Comparison of ENCODE assay signal across 9 cellular contexts in genomic region chr2:96241901-96242611, GRCh38. TPM values are rescaled to one million over a fixed set of nuclear protein-coding genes. Genes with fewer than 3 reads are reported as not detected.
DNase-seq lines count a peak whose midpoint lies in the region; ATAC-seq and TF ChIP-seq lines count a peak whose summit lies in the region.
"Had no signal": no experiment of that assay in that cellular context is flagged by ENCODE, and none has a peak within 500 bp of the region (broad histone marks: within the 10 kb centered on the region; RNA-seq: fewer than 3 reads in every experiment).

No MANE protein-coding gene starts in this region.

- H3K79me1 ChIP-seq in IMR-90 (ENCODE audit: low read depth in 1 of 2, low read length in 2 of 2): peaks cover 0 to 4% of the 10 kb centered on the region in 2 experiments; a peak in 1 of 4 replicates
- H3K79me1 ChIP-seq in neuronal stem cell (ENCODE audit: low read depth, low read length): no peaks in the 10 kb centered on the region

- dilution Hi-C loops in IMR-90 (cut with HindIII; ENCODE audit: low sequenced_read_pairs, unreplicated experiment): no loop called here

- POLR2A ChIA-PET in IMR-90 (lab: Charles Lee; ENCODE audit: unreplicated experiment): interaction anchor here (0.5 kb wide), 1 partner anchor 79 kb away, joined by 3 read pairs; no protein-coding TSS in a partner anchor

- H2BK120ac ChIP-seq in IMR-90 (ENCODE audit: low read depth, low read length) (peak overlapping the region; percentile 32; the same call in 1 of the 2 replicates), neuronal stem cell (ENCODE audit: low read depth, low read length) (no peak overlapping the region)

- H2AK9ac ChIP-seq in IMR-90 (replicated peaks; ENCODE audit: low read depth, low read length, poor library complexity): no peak overlapping the region

- H3K23ac ChIP-seq in IMR-90 (ENCODE audit: low read depth, low read length) (peak overlapping the region; percentile 21; the same call in 1 of the 2 replicates), neuronal stem cell (ENCODE audit: low read depth, low read length, poor library complexity) (no peak overlapping the region)

- H2BK12ac ChIP-seq in neuronal stem cell (ENCODE audit: low read length): no peak overlapping the region

- CTCF ChIA-PET in IMR-90 (lab: Yijun Ruan, JAX): no interaction called here

- H3K4me1 ChIP-seq in IMR-90 (ENCODE audit: control insufficient read depth, insufficient read depth, low read length) (peaks cover 3% of the 10 kb centered on the region; the same call in 1 of the 2 replicates), parathyroid adenoma (no peaks in the 10 kb centered on the region), neuronal stem cell (ENCODE audit: control insufficient read depth in 2 of 2, insufficient read depth in 1 of 2, low read depth in 1 of 2, low read length in 2 of 2) (peaks cover 0 to 3% of the 10 kb centered on the region in 2 donors)

- TF ChIP-seq CTCF in IMR-90 (conservative IDR thresholded peaks at IDR 0.05; ENCODE audit: low read depth, low read length): no peak
- TF ChIP-seq CTCF in parathyroid adenoma (IDR thresholded peaks at IDR 0.05): no peak

- peak overlapping the region; percentile 9; the same call in 1 of the 2 replicates for H3K4me2 ChIP-seq in IMR-90 (ENCODE audit: low read depth, low read length)
- no peak overlapping the region for H3K4me2 ChIP-seq in parathyroid adenoma (ENCODE audit: low read length)
- no peak overlapping the region for H3K4me2 ChIP-seq in neuronal stem cell (ENCODE audit: insufficient read depth, low read length, poor library complexity, severe bottlenecking)
- H3K4me2 ChIP-seq: PC-9 had no signal

- peak overlapping the region; percentile 61; the same call in 1 of the 2 replicates for H3K14ac ChIP-seq in IMR-90 (replicated peaks; ENCODE audit: low read depth, low read length)
- H3K14ac ChIP-seq in neuronal stem cell (ENCODE audit: low read length): no peak overlapping the region

- H3K9me3 ChIP-seq in IMR-90 (ENCODE audit: control insufficient read depth, insufficient read depth, low read length): peaks cover 2% of the 10 kb centered on the region; the same call in 1 of the 2 replicates
- no peaks in the 10 kb centered on the region for H3K9me3 ChIP-seq in parathyroid adenoma (ENCODE audit: control insufficient read depth, low read length)
- peaks cover 2 to 3% of the 10 kb centered on the region in 2 donors for H3K9me3 ChIP-seq in neuronal stem cell (replicated peaks in 1 of 2; ENCODE audit: control insufficient read depth in 2 of 2, insufficient read depth in 1 of 2, low read depth in 1 of 2, low read length in 2 of 2)

- H4K20me1 ChIP-seq in IMR-90 (ENCODE audit: insufficient read depth, low read length): no peaks in the 10 kb centered on the region

- H2AFZ ChIP-seq in IMR-90 (replicated peaks; ENCODE audit: low read length, poor library complexity) (peak overlapping the region; percentile 44), parathyroid adenoma (no peak overlapping the region), neuronal stem cell (ENCODE audit: low read length) (no peak overlapping the region)
- H2AFZ ChIP-seq: PC-9 had no signal

- no CpG with 5 or more reads among the region's 5 CpGs for WGBS in IMR-90 (ENCODE audit: extremely low coverage in 2 of 2, insufficient read length in 1 of 2), 2 experiments
- WGBS in neuronal stem cell (ENCODE audit: extremely low coverage in 2 of 2, insufficient read length in 2 of 2, insufficient replicate concordance in 1 of 2), 2 donors: no CpG with 5 or more reads among the region's 5 CpGs

- H3K9ac ChIP-seq in IMR-90 (ENCODE audit: low read depth, low read length) (no peak overlapping the region), parathyroid adenoma (no peak overlapping the region), neuronal stem cell (ENCODE audit: low read depth, low read length, poor library complexity) (no peak overlapping the region)

- peaks cover 14% of the 10 kb centered on the region; the same call in 1 of the 2 replicates for H3K9me1 ChIP-seq in IMR-90 (ENCODE audit: insufficient read depth, low read length)

- TF ChIP-seq RAD21 in IMR-90 (IDR thresholded peaks at IDR 0.05; ENCODE audit: low read length): no peak

- in situ Hi-C loops in IMR-90 (cut with MboI; ENCODE audit: low sequenced_read_pairs): no loop called here

- BruUV-seq in IMR-90 (replicated peaks; lab: Mats Ljungman, UMichigan): no TSS peak

- H3K27ac ChIP-seq in IMR-90 (ENCODE audit: insufficient read depth, low read length) (peak overlapping the region; percentile 22; the same call in 1 of the 2 replicates), parathyroid adenoma (peak overlapping the region; percentile 53), neuronal stem cell (replicated peaks; ENCODE audit: low read length) (no peak overlapping the region)
- H3K27ac ChIP-seq: PC-9 had no signal

- H3K36me3 ChIP-seq in IMR-90 (ENCODE audit: control insufficient read depth, insufficient read depth, low read length): peaks cover 4% of the 10 kb centered on the region
- H3K36me3 ChIP-seq in parathyroid adenoma (ENCODE audit: control insufficient read depth, insufficient read depth, low read length): no peaks in the 10 kb centered on the region
- H3K36me3 ChIP-seq in neuronal stem cell (replicated peaks in 1 of 2; ENCODE audit: control insufficient read depth in 2 of 2, insufficient read depth in 2 of 2, low read length in 2 of 2): peaks cover 0 to 2% of the 10 kb centered on the region in 2 donors

- TF ChIP-seq POLR2A in IMR-90 (IDR thresholded peaks at IDR 0.05; ENCODE audit: low read depth, low read length): no peak

- H4K8ac ChIP-seq in IMR-90 (ENCODE audit: low read depth in 2 of 2, low read length in 2 of 2) (peak overlapping the region; percentile 73 to 92), neuronal stem cell (ENCODE audit: low read depth, low read length) (no peak overlapping the region)

- intact Hi-C loops in IMR-90 (cut with micrococcal nuclease): no loop called here

- H3K56ac ChIP-seq in IMR-90 (ENCODE audit: extremely low read depth, insufficient read depth, low read length): no peak overlapping the region; the same call in 1 of the 2 replicates

- peak overlapping the region; percentile 77; the same call in 1 of the 2 replicates for H4K5ac ChIP-seq in IMR-90 (ENCODE audit: low read depth, low read length)

- H2AK5ac ChIP-seq in IMR-90 (ENCODE audit: low read depth, low read length) (no peak overlapping the region; the same call in 1 of the 2 replicates), neuronal stem cell (ENCODE audit: low read depth, low read length) (no peak overlapping the region)

- ATAC-seq in GM21447 (IDR thresholded peaks at IDR 0.05; ENCODE audit: unreplicated experiment) (peak; percentile 88), IMR-90 (ENCODE audit: low read depth) (peak; percentile 95)

- H2BK20ac ChIP-seq in IMR-90 (ENCODE audit: low read depth, low read length): peak overlapping the region; percentile 24; the same call in 1 of the 2 replicates

- H3K79me2 ChIP-seq in parathyroid adenoma: peaks cover 20% of the 10 kb centered on the region

- H3K27me3 ChIP-seq in IMR-90 (ENCODE audit: control insufficient read depth, insufficient read depth, low read length) (no peaks in the 10 kb centered on the region), parathyroid adenoma (ENCODE audit: control insufficient read depth, insufficient read depth, low read length) (no peaks in the 10 kb centered on the region), neuronal stem cell (ENCODE audit: control insufficient read depth in 3 of 3, insufficient read depth in 3 of 3, low read depth in 1 of 3, low read length in 3 of 3) (no peaks in the 10 kb centered on the region)

- H2BK15ac ChIP-seq in IMR-90 (ENCODE audit: low read depth, low read length) (peak overlapping the region; percentile 60; the same call in 1 of the 3 replicates), neuronal stem cell (ENCODE audit: low read length) (no peak overlapping the region)

- H2BK5ac ChIP-seq in IMR-90 (ENCODE audit: low read depth, low read length, poor library complexity, severe bottlenecking) (peak overlapping the region; percentile 27), neuronal stem cell (ENCODE audit: low read length) (no peak overlapping the region)

- H3K4me3 ChIP-seq in IMR-90 (ENCODE audit: insufficient read depth, low read depth, low read length) (no peak overlapping the region), parathyroid adenoma (ENCODE audit: low read depth, low read length) (no peak overlapping the region), neuronal stem cell (ENCODE audit: low read length in 2 of 2) (no peak overlapping the region)
- H3K4me3 ChIP-seq: PC-9 had no signal

- peak overlapping the region; percentile 17; the same call in 1 of the 2 replicates for H3K18ac ChIP-seq in IMR-90 (ENCODE audit: low read depth, low read length)
- H3K18ac ChIP-seq in neuronal stem cell (ENCODE audit: low read length): no peak overlapping the region

- H4K91ac ChIP-seq in IMR-90 (ENCODE audit: insufficient read depth, low read depth, low read length) (0 out of 2 replicates have a peak overlapping the region, but pooled peaks have one; percentile 0), neuronal stem cell (ENCODE audit: low read depth, low read length, poor library complexity) (no peak overlapping the region)

- H3K4ac ChIP-seq in IMR-90 (ENCODE audit: low read depth, low read length) (peak overlapping the region; percentile 80), neuronal stem cell (ENCODE audit: low read length) (no peak overlapping the region)

- DNase-seq in Daoy (ENCODE audit: low read depth): peak; percentile 70
- peak; percentile 86 for DNase-seq in IMR-90
- DNase-seq in activated CD4-positive, alpha-beta T cell treated with anti-CD3 and anti-CD28 coated beads, Interleukin-2, amount 50 U/mL, for 4 hours: peak; percentile 13 to 14
- peak; percentile 82 for DNase-seq in epidermal melanocyte (ENCODE audit: insufficient read length, low spot score)
- DNase-seq in NCI-H526 (lab: John Stamatoyannopoulos, UW): no peak
- no peak for DNase-seq in neuronal stem cell (ENCODE audit: low spot score)

RNA-seq across cellular contexts. Expression of gene TMEM127, which starts 23.7 kb away (rescaled TPM):
- total RNA-seq in Daoy (2014; rRNA removed; shearing (Covaris generic)): 16.2 and 19.1 TPM in 2 replicates
- 20.0 and 35.7 TPM in 2 replicates for total RNA-seq in IMR-90 (2012; rRNA removed)
- polyA plus RNA-seq in IMR-90 (2012; rRNA removed): 47.6 and 52.2 TPM in 2 replicates
- 15.4 and 45.4 TPM in 2 replicates for polyA plus RNA-seq in IMR-90 (2012; cell fraction: cytosol; rRNA removed)
- 28.8 and 33.4 TPM in 2 replicates for polyA plus RNA-seq in IMR-90 (2012; cell fraction: nucleus; rRNA removed; ENCODE audit: low replicate concordance)
- polyA plus RNA-seq in neuronal stem cell (2013, experiment 1 of 2): 17.8 TPM
- 17.4 TPM for polyA plus RNA-seq in neuronal stem cell (2013, experiment 2 of 2)

RNA-seq across cellular contexts. Expression of gene CIAO1, which starts 24.0 kb away (rescaled TPM):
- total RNA-seq in Daoy (2014; rRNA removed; shearing (Covaris generic)): 136 and 166 TPM in 2 replicates
- 85.5 and 94.3 TPM in 2 replicates for total RNA-seq in IMR-90 (2012; rRNA removed)
- 78.8 and 81.1 TPM in 2 replicates for polyA plus RNA-seq in IMR-90 (2012; rRNA removed)
- 70.6 and 76.8 TPM in 2 replicates for polyA plus RNA-seq in IMR-90 (2012; cell fraction: cytosol; rRNA removed)
- polyA plus RNA-seq in IMR-90 (2012; cell fraction: nucleus; rRNA removed; ENCODE audit: low replicate concordance): 68.9 and 97.1 TPM in 2 replicates
- polyA plus RNA-seq in neuronal stem cell (2013, experiment 1 of 2): 40.0 TPM
- polyA plus RNA-seq in neuronal stem cell (2013, experiment 2 of 2): 40.3 TPM

RNA-seq across cellular contexts. Expression of gene STARD7, which starts 33.4 kb away (rescaled TPM):
- total RNA-seq in Daoy (2014; rRNA removed; shearing (Covaris generic)): 176 and 199 TPM in 2 replicates
- 138 and 189 TPM in 2 replicates for total RNA-seq in IMR-90 (2012; rRNA removed)
- 51.1 and 61.7 TPM in 2 replicates for polyA plus RNA-seq in IMR-90 (2012; rRNA removed)
- polyA plus RNA-seq in IMR-90 (2012; cell fraction: cytosol; rRNA removed): 17.9 and 21.7 TPM in 2 replicates
- polyA plus RNA-seq in IMR-90 (2012; cell fraction: nucleus; rRNA removed; ENCODE audit: low replicate concordance): 14.0 and 58.9 TPM in 2 replicates
- 68.1 TPM for polyA plus RNA-seq in neuronal stem cell (2013, experiment 1 of 2)
- 69.0 TPM for polyA plus RNA-seq in neuronal stem cell (2013, experiment 2 of 2)

Comparison
In these comparisons a context has a peak if more than half of its experiments do, and no peak if none do; other contexts are left out.
1. DNase-seq: peak in Daoy (single experiment), IMR-90 (single experiment), activated CD4-positive, alpha-beta T cell treated with anti-CD3 and anti-CD28 coated beads, Interleukin-2, amount 50 U/mL, for 4 hours (2 of 2) and epidermal melanocyte (single experiment); none in NCI-H526 (0 of 2) and neuronal stem cell (single experiment).